8 cellular contexts compared by ENCODE assay signal in genomic region chr16:66894948-66895696, GRCh38. TPM values are rescaled to one million over a fixed set of nuclear protein-coding genes. Genes with fewer than 3 reads are reported as not detected.
DNase-seq lines count a peak whose midpoint lies in the region; ATAC-seq and TF ChIP-seq lines count a peak whose summit lies in the region.

No MANE protein-coding gene starts in this region.

- H2BK120ac ChIP-seq in neuronal stem cell (ENCODE audit: low read depth, low read length): no peak overlapping the region

- no peak overlapping the region for H4K8ac ChIP-seq in neuronal stem cell (ENCODE audit: low read depth, low read length)

- H3K4me2 ChIP-seq in PC-3 (ENCODE audit: low read length) (no peak overlapping the region), neuronal stem cell (ENCODE audit: insufficient read depth, low read length, poor library complexity, severe bottlenecking) (no peak overlapping the region)

- TF ChIP-seq CTCF in PC-3 (conservative IDR thresholded peaks at IDR 0.05; ENCODE audit: low read depth, low read length) (peak; percentile 81), fibroblast of mammary gland (conservative IDR thresholded peaks at IDR 0.05; ENCODE audit: control insufficient read depth, insufficient read depth, low read depth, low read length) (peak; percentile 92), uterus (IDR thresholded peaks at IDR 0.05) (peak; percentile 75 to 89 (median 78))

- H3K4me3 ChIP-seq in PC-3 (ENCODE audit: low read length) (no peak overlapping the region), fibroblast of mammary gland (ENCODE audit: control insufficient read depth, low read depth, low read length) (no peak overlapping the region), neuronal stem cell (ENCODE audit: low read length in 2 of 2) (no peak overlapping the region), uterus (no peak overlapping the region)

- no peaks in the 10 kb centered on the region for H3K9me3 ChIP-seq in PC-3 (ENCODE audit: low read length)
- H3K9me3 ChIP-seq in neuronal stem cell (replicated peaks in 1 of 2; ENCODE audit: control insufficient read depth in 2 of 2, insufficient read depth in 1 of 2, low read depth in 1 of 2, low read length in 2 of 2): no peaks in the 10 kb centered on the region
- H3K9me3 ChIP-seq in uterus: no peaks in the 10 kb centered on the region

- CTCF ChIA-PET in PC-3 (lab: Charles Lee): no interaction called here

- H2BK5ac ChIP-seq in neuronal stem cell (ENCODE audit: low read length): no peak overlapping the region

- no peak overlapping the region for H4K91ac ChIP-seq in neuronal stem cell (ENCODE audit: low read depth, low read length, poor library complexity)

- H4K20me1 ChIP-seq in PC-3 (ENCODE audit: low read length): no peaks in the 10 kb centered on the region

- H3K36me3 ChIP-seq in PC-3 (ENCODE audit: low read depth, low read length) (no peaks in the 10 kb centered on the region), neuronal stem cell (replicated peaks in 1 of 2; ENCODE audit: control insufficient read depth in 2 of 2, insufficient read depth in 2 of 2, low read length in 2 of 2) (peaks cover 0 to 3% of the 10 kb centered on the region in 2 donors), uterus (no peaks in the 10 kb centered on the region)

- no peak overlapping the region for H3K4ac ChIP-seq in neuronal stem cell (ENCODE audit: low read length)

- no peak overlapping the region for H3K27ac ChIP-seq in PC-3 (ENCODE audit: low read length)
- H3K27ac ChIP-seq in neuronal stem cell (replicated peaks; ENCODE audit: low read length): no peak overlapping the region
- no peak overlapping the region for H3K27ac ChIP-seq in uterus

- no peak overlapping the region for H2AK5ac ChIP-seq in neuronal stem cell (ENCODE audit: low read depth, low read length)

- no TSS peak for BruUV-seq in PC-3 (replicated peaks; lab: Mats Ljungman, UMichigan)

- H3K9ac ChIP-seq in PC-3 (ENCODE audit: low read length) (no peak overlapping the region), neuronal stem cell (ENCODE audit: low read depth, low read length, poor library complexity) (no peak overlapping the region)

- no peak overlapping the region for H3K23ac ChIP-seq in neuronal stem cell (ENCODE audit: low read depth, low read length, poor library complexity)

- H3K14ac ChIP-seq in neuronal stem cell (ENCODE audit: low read length): no peak overlapping the region

- no peaks in the 10 kb centered on the region for H3K27me3 ChIP-seq in PC-3 (ENCODE audit: low read length)
- H3K27me3 ChIP-seq in neuronal stem cell (ENCODE audit: control insufficient read depth in 3 of 3, insufficient read depth in 3 of 3, low read depth in 1 of 3, low read length in 3 of 3): peaks cover 0 to 7% (median 0%) of the 10 kb centered on the region in 3 experiments
- H3K27me3 ChIP-seq in uterus: no peaks in the 10 kb centered on the region

- H3K79me1 ChIP-seq in neuronal stem cell (ENCODE audit: low read depth, low read length): no peaks in the 10 kb centered on the region

- H3K18ac ChIP-seq in neuronal stem cell (ENCODE audit: low read length): no peak overlapping the region

- H2AFZ ChIP-seq in PC-3 (ENCODE audit: low read length) (no peak overlapping the region), neuronal stem cell (ENCODE audit: low read length) (peak overlapping the region; percentile 54)

- DNase-seq in NCI-H1417 (lab: John Stamatoyannopoulos, UW) (peak; percentile 24 to 73 (median 43)), NCI-H1417 treated with DMSO at 0.1 percent for 48 hours (lab: John Stamatoyannopoulos, UW) (no peak), HPDE6-E6E7 (ENCODE audit: extremely low spot score) (peak; percentile 75), PC-3 (peak; percentile 70), fibroblast of mammary gland (ENCODE audit: low read depth) (peak; percentile 71), neuronal stem cell (ENCODE audit: low spot score) (peak; percentile 48), uterus (peak; percentile 66 to 76)
- peak; percentile 20 to 23 for DNase-seq in activated T-helper 1 cell treated with anti-CD3 and anti-CD28 coated beads, Interleukin-2, amount 50 U/mL, for 16 hours (ENCODE audit: low read depth in 1 of 2, low spot score in 1 of 2)

- no CpG with 5 or more reads among the region's 11 CpGs for WGBS in neuronal stem cell (ENCODE audit: extremely low coverage in 2 of 2, insufficient read length in 2 of 2, insufficient replicate concordance in 1 of 2), 2 donors

- H3K79me2 ChIP-seq in PC-3 (ENCODE audit: low read length): no peaks in the 10 kb centered on the region

- POLR2A ChIA-PET in PC-3 (lab: Charles Lee; ENCODE audit: unreplicated experiment): no interaction called here

- intact Hi-C loops in PC-3 (cut with micrococcal nuclease): no loop called here
- intact Hi-C loops in uterus (cut with DNase I; ENCODE audit: low total_unique reads): no loop called here

- no peaks in the 10 kb centered on the region for H3K9me2 ChIP-seq in PC-3 (replicated peaks; ENCODE audit: low read length)

- H2BK15ac ChIP-seq in neuronal stem cell (ENCODE audit: low read length): no peak overlapping the region

- no peaks in the 10 kb centered on the region for H3F3A ChIP-seq in PC-3 (ENCODE audit: low read length, unreplicated experiment)

- ATAC-seq in PC-3: peak; percentile 89

- no peak for TF ChIP-seq POLR2A in uterus (IDR thresholded peaks at IDR 0.05)

- H3K4me1 ChIP-seq in PC-3 (ENCODE audit: insufficient read depth, low read length) (peaks cover 3% of the 10 kb centered on the region; the same call in 1 of the 2 replicates), neuronal stem cell (ENCODE audit: control insufficient read depth in 2 of 2, insufficient read depth in 1 of 2, low read depth in 1 of 2, low read length in 2 of 2) (peaks cover 5 to 10% of the 10 kb centered on the region in 2 donors), uterus (peaks cover 4 to 7% of the 10 kb centered on the region in 2 donors)

- H2BK12ac ChIP-seq in neuronal stem cell (ENCODE audit: low read length): no peak overlapping the region

RNA-seq across cellular contexts. Expression of gene PDP2, which starts 14.8 kb away (rescaled TPM):
- total RNA-seq in PC-3 (2014; rRNA removed) (2.8 and 12.7 TPM in 2 replicates), uterus (10 to 100 TPM in 2 of 4 donors, 1 to 10 TPM in 1, under 1 TPM in 1; 0.77 to 20.5 (median 6.3) TPM)
- polyA plus RNA-seq in neuronal stem cell (2013, experiment 1 of 2): 8.3 TPM
- polyA plus RNA-seq in neuronal stem cell (2013, experiment 2 of 2): 8.8 TPM

RNA-seq across cellular contexts. Expression of gene CDH16, which starts 23.6 kb away (rescaled TPM):
- total RNA-seq in PC-3 (2014; rRNA removed): not detected in 2 replicates
- not detected for polyA plus RNA-seq in neuronal stem cell (2013, experiment 1 of 2)
- polyA plus RNA-seq in neuronal stem cell (2013, experiment 2 of 2): not detected
- total RNA-seq in uterus: 10 to 100 TPM in 1 of 4 donors, not detected in 3; 12.6 TPM

RNA-seq across cellular contexts. Expression of gene RRAD, which starts 30.2 kb away (rescaled TPM):
- total RNA-seq in PC-3 (2014; rRNA removed) (1.2 and 2.8 TPM in 2 replicates), uterus (10 to 100 TPM in 3 of 4 donors, 1 to 10 TPM in 1; 7.5 to 32.8 (median 18.8) TPM)
- polyA plus RNA-seq in neuronal stem cell (2013, experiment 1 of 2): 0.32 TPM
- 0.30 TPM for polyA plus RNA-seq in neuronal stem cell (2013, experiment 2 of 2)

RNA-seq across cellular contexts. Expression of gene CIAO2B, which starts 39.1 kb away (rescaled TPM):
- 147 and 172 TPM in 2 replicates for total RNA-seq in PC-3 (2014; rRNA removed)
- 93.4 TPM for polyA plus RNA-seq in neuronal stem cell (2013, experiment 1 of 2)
- 91.2 TPM for polyA plus RNA-seq in neuronal stem cell (2013, experiment 2 of 2)
- total RNA-seq in uterus: 10 to 100 TPM; 15.9 to 76.8 (median 74.2) TPM

RNA-seq across cellular contexts. Expression of gene CES2, which starts 40.2 kb away (rescaled TPM):
- total RNA-seq in PC-3 (2014; rRNA removed) (15.3 and 15.8 TPM in 2 replicates), uterus (10 to 100 TPM; 15.0 to 51.0 (median 26.0) TPM)
- polyA plus RNA-seq in neuronal stem cell (2013, experiment 1 of 2): 14.6 TPM
- 15.0 TPM for polyA plus RNA-seq in neuronal stem cell (2013, experiment 2 of 2)
